In genomic region chr19:46787331-46788100, GRCh38 we compare ENCODE assay signal across 8 cellular contexts. TPM values are rescaled to one million over a fixed set of nuclear protein-coding genes. Genes with fewer than 3 reads are reported as not detected.
DNase-seq lines count a peak whose midpoint lies in the region; ATAC-seq and TF ChIP-seq lines count a peak whose summit lies in the region.

No MANE protein-coding gene starts in this region.

- TF ChIP-seq CTCF in foreskin keratinocyte (conservative IDR thresholded peaks at IDR 0.05) (no peak), neutrophil (IDR thresholded peaks at IDR 0.05) (no peak)

- peaks cover 47% of the 10 kb centered on the region for H3K36me3 Mint-ChIP-seq in activated T-helper 2 cell treated with anti-CD3 and anti-CD28 coated beads, Interferon-gamma antibody, Interleukin-2, Interleukin-4, amounts not matched to agents 10 μg/mL and 5 μg/mL and 100 μg/mL, durations not matched to agents 14 hours and 24 hours and 36 hours (ENCODE audit: low read depth)

- H3K9me3 Mint-ChIP-seq in activated T-helper 2 cell treated with anti-CD3 and anti-CD28 coated beads, Interferon-gamma antibody, Interleukin-2, Interleukin-4, amounts not matched to agents 10 μg/mL and 5 μg/mL and 100 μg/mL, durations not matched to agents 14 hours and 24 hours and 36 hours: no peaks in the 10 kb centered on the region

- H3K4me1 ChIP-seq in foreskin keratinocyte: no peaks in the 10 kb centered on the region
- peaks cover 47 to 50% of the 10 kb centered on the region in 2 experiments for H3K4me1 ChIP-seq in neutrophil (ENCODE audit: control insufficient read depth in 1 of 2, insufficient read depth in 1 of 2, low read depth in 1 of 2, low read length in 1 of 2)

- H3K27me3 Mint-ChIP-seq in activated T-helper 2 cell treated with anti-CD3 and anti-CD28 coated beads, Interferon-gamma antibody, Interleukin-2, Interleukin-4, amounts not matched to agents 10 μg/mL and 5 μg/mL and 100 μg/mL, durations not matched to agents 14 hours and 24 hours and 36 hours (ENCODE audit: low read depth): no peaks in the 10 kb centered on the region

- intact Hi-C loops in activated T-helper 2 cell treated with anti-CD3 and anti-CD28 coated beads, Interferon-gamma antibody, Interleukin-2, Interleukin-4, amounts not matched to agents 10 μg/mL and 5 μg/mL and 100 μg/mL, durations not matched to agents 14 hours and 24 hours and 36 hours (cut with micrococcal nuclease): loop anchor here (2.0 to 5.0 kb wide), 5 partner anchors 33 to 325 kb away; partner anchors contain the start of genes CALM3 and ZC3H4

- peak overlapping the region; percentile 73 to 80 for H3K4me3 ChIP-seq in neutrophil (ENCODE audit: low read depth in 1 of 2, low read length in 1 of 2)

- no peaks in the 10 kb centered on the region for H3K36me3 ChIP-seq in neutrophil

- H3K27ac ChIP-seq in foreskin keratinocyte (peak overlapping the region; percentile 86), neutrophil (peak overlapping the region; percentile 80)

- no peak for ATAC-seq in foreskin keratinocyte
- no peak for ATAC-seq in GM19351 (IDR thresholded peaks at IDR 0.05; ENCODE audit: unreplicated experiment)

- H3K27me3 ChIP-seq in foreskin keratinocyte (no peaks in the 10 kb centered on the region), neutrophil (peaks cover 4% of the 10 kb centered on the region)

- H3K9me3 ChIP-seq in neutrophil: no peaks in the 10 kb centered on the region

- peak overlapping the region; percentile 93 for H3K27ac Mint-ChIP-seq in activated T-helper 2 cell treated with anti-CD3 and anti-CD28 coated beads, Interferon-gamma antibody, Interleukin-2, Interleukin-4, amounts not matched to agents 10 μg/mL and 5 μg/mL and 100 μg/mL, durations not matched to agents 14 hours and 24 hours and 36 hours

- DNase-seq in NCI-H82 (lab: John Stamatoyannopoulos, UW): peak; percentile 83
- DNase-seq in NCI-H82 treated with DMSO at 0.1 percent for 48 hours (lab: John Stamatoyannopoulos, UW; ENCODE audit: unreplicated experiment): no peak
- peak; percentile 73 for DNase-seq in NCI-H748 (lab: John Stamatoyannopoulos, UW; ENCODE audit: unreplicated experiment)
- DNase-seq in activated T-helper 2 cell treated with anti-CD3 and anti-CD28 coated beads, Interferon-gamma antibody, Interleukin-2, Interleukin-4, amounts not matched to agents 10 μg/mL and 5 μg/mL and 100 μg/mL, durations not matched to agents 14 hours and 24 hours and 36 hours (ENCODE audit: low spot score): peak; percentile 44
- DNase-seq in foreskin keratinocyte: peak in 1 of 2 donors; percentile 40
- no peak for DNase-seq in OCI-M1 (lab: John Stamatoyannopoulos, UW)

- peaks cover 50% of the 10 kb centered on the region for H3K4me1 Mint-ChIP-seq in activated T-helper 2 cell treated with anti-CD3 and anti-CD28 coated beads, Interferon-gamma antibody, Interleukin-2, Interleukin-4, amounts not matched to agents 10 μg/mL and 5 μg/mL and 100 μg/mL, durations not matched to agents 14 hours and 24 hours and 36 hours (ENCODE audit: low read depth)

- H3K4me3 Mint-ChIP-seq in activated T-helper 2 cell treated with anti-CD3 and anti-CD28 coated beads, Interferon-gamma antibody, Interleukin-2, Interleukin-4, amounts not matched to agents 10 μg/mL and 5 μg/mL and 100 μg/mL, durations not matched to agents 14 hours and 24 hours and 36 hours (ENCODE audit: low read depth): peak overlapping the region; percentile 95

RNA-seq across cellular contexts. Expression of gene SLC1A5, which starts 0.9 kb away (rescaled TPM):
- 203 and 208 TPM in 2 replicates for total RNA-seq in activated T-helper 2 cell treated with anti-CD3 and anti-CD28 coated beads, Interferon-gamma antibody, Interleukin-2, Interleukin-4, amounts not matched to agents 10 μg/mL and 5 μg/mL and 100 μg/mL, durations not matched to agents 14 hours and 24 hours and 36 hours
- 176 and 218 TPM in 2 replicates for total RNA-seq in foreskin keratinocyte
- polyA plus RNA-seq in foreskin keratinocyte: 237 and 281 TPM in 2 replicates

RNA-seq across cellular contexts. Expression of gene STRN4, which starts 41.3 kb away (rescaled TPM):
- 96.2 and 97.7 TPM in 2 replicates for total RNA-seq in activated T-helper 2 cell treated with anti-CD3 and anti-CD28 coated beads, Interferon-gamma antibody, Interleukin-2, Interleukin-4, amounts not matched to agents 10 μg/mL and 5 μg/mL and 100 μg/mL, durations not matched to agents 14 hours and 24 hours and 36 hours
- 66.6 and 68.4 TPM in 2 replicates for total RNA-seq in foreskin keratinocyte
- 58.0 and 58.2 TPM in 2 replicates for polyA plus RNA-seq in foreskin keratinocyte

RNA-seq across cellular contexts. Expression of gene FKRP, which starts 41.7 kb away (rescaled TPM):
- 23.1 and 23.8 TPM in 2 replicates for total RNA-seq in activated T-helper 2 cell treated with anti-CD3 and anti-CD28 coated beads, Interferon-gamma antibody, Interleukin-2, Interleukin-4, amounts not matched to agents 10 μg/mL and 5 μg/mL and 100 μg/mL, durations not matched to agents 14 hours and 24 hours and 36 hours
- total RNA-seq in foreskin keratinocyte: 11.9 and 14.8 TPM in 2 replicates
- polyA plus RNA-seq in foreskin keratinocyte: 9.9 and 10.0 TPM in 2 replicates

Comparison
In these comparisons a context has a peak if more than half of its experiments do, and no peak if none do; other contexts are left out.
1. DNase-seq: peak in NCI-H82 (single experiment), NCI-H748 (single experiment) and activated T-helper 2 cell treated with anti-CD3 and anti-CD28 coated beads, Interferon-gamma antibody, Interleukin-2, Interleukin-4, amounts not matched to agents 10 μg/mL and 5 μg/mL and 100 μg/mL, durations not matched to agents 14 hours and 24 hours and 36 hours (single experiment); none in NCI-H82 treated with DMSO at 0.1 percent for 48 hours (single experiment) and OCI-M1 (single experiment).